ENCODE assay signal across 11 cellular contexts in genomic region chr6:125217369-125217768, GRCh38.
"Had no signal": no experiment of that assay in that cellular context is flagged by ENCODE, and none has a peak within 500 bp of the region (broad histone marks: within the 10 kb centered on the region; RNA-seq: fewer than 3 reads in every experiment).

No MANE protein-coding gene starts in this region.

- FAIRE-seq: H1, H54 had no signal

- DNase-seq: GM23248, GOT3, H7, H9, HCEC 1CT, HFFc6 had no signal

- H3K4me3 ChIP-seq: GM23248, GM23338, HAP-1 had no signal

- ATAC-seq: GM23338, HCT116 had no signal

- H3K27ac ChIP-seq: GM23248 had no signal

- H3K36me3 ChIP-seq: HAP-1 had no signal

- H3K9me3 ChIP-seq: HAP-1 had no signal
